9 cellular contexts compared by ENCODE assay signal in genomic region chr3:153210116-153210515, GRCh38. TPM values are rescaled to one million over a fixed set of nuclear protein-coding genes. Genes with fewer than 3 reads are reported as not detected.
DNase-seq lines count a peak whose midpoint lies in the region; ATAC-seq and TF ChIP-seq lines count a peak whose summit lies in the region.
"Had no signal": no experiment of that assay in that cellular context is flagged by ENCODE, and none has a peak within 500 bp of the region (broad histone marks: within the 10 kb centered on the region; RNA-seq: fewer than 3 reads in every experiment).

No MANE protein-coding gene starts in this region.

- no peaks in the 10 kb centered on the region for H3K9me3 ChIP-seq in breast epithelium

- no peaks in the 10 kb centered on the region for H3K36me3 Mint-ChIP-seq in MCF 10A (ENCODE audit: insufficient read depth, unreplicated experiment)

- peaks cover 16% of the 10 kb centered on the region for H3K4me1 Mint-ChIP-seq in MCF 10A (ENCODE audit: insufficient read depth, unreplicated experiment)
- H3K4me1 Mint-ChIP-seq in stimulated activated naive CD8-positive, alpha-beta T cell treated with anti-CD3 and anti-CD28 coated beads, Interleukin-15, amount 100 ng/mL, for 72 hours = peaks cover 14% of the 10 kb centered on the region

- no peak overlapping the region for H3K4me3 ChIP-seq in breast epithelium

- no peak for TF ChIP-seq POLR2A in breast epithelium (IDR thresholded peaks at IDR 0.05)

- H3K9me3 Mint-ChIP-seq in MCF 10A (ENCODE audit: unreplicated experiment) = no peaks in the 10 kb centered on the region
- H3K9me3 Mint-ChIP-seq in stimulated activated naive CD8-positive, alpha-beta T cell treated with anti-CD3 and anti-CD28 coated beads, Interleukin-15, amount 100 ng/mL, for 72 hours = no peaks in the 10 kb centered on the region

- no peak overlapping the region for H3K4me3 Mint-ChIP-seq in MCF 10A (ENCODE audit: unreplicated experiment)
- peak overlapping the region; percentile 7 to 10 for H3K4me3 Mint-ChIP-seq in stimulated activated naive CD8-positive, alpha-beta T cell treated with anti-CD3 and anti-CD28 coated beads, Interleukin-15, amount 100 ng/mL, for 72 hours

- POLR2A ChIA-PET in MCF 10A (lab: Yijun Ruan, JAX) = interaction anchor here (0.7 to 1.1 kb wide), 3 partner anchors 9 to 23 kb away, joined by 4 to 6 read pairs (median 5); no protein-coding TSS in a partner anchor

- H3K27ac ChIP-seq in breast epithelium = no peak overlapping the region

- peak; percentile 56 for ATAC-seq in stimulated activated naive CD8-positive, alpha-beta T cell treated with anti-CD3 and anti-CD28 coated beads, Interleukin-15, amount 100 ng/mL, for 72 hours
- no peak for ATAC-seq in GM21576 (IDR thresholded peaks at IDR 0.05; ENCODE audit: unreplicated experiment)

- H3K27ac Mint-ChIP-seq in MCF 10A (ENCODE audit: low read depth, unreplicated experiment) = no peak overlapping the region
- H3K27ac Mint-ChIP-seq in stimulated activated naive CD8-positive, alpha-beta T cell treated with anti-CD3 and anti-CD28 coated beads, Interleukin-15, amount 100 ng/mL, for 72 hours = peak overlapping the region in 1 of 2 donors; percentile 79

- H3K27me3 ChIP-seq in breast epithelium = no peaks in the 10 kb centered on the region

- CTCF ChIA-PET in MCF 10A (lab: Yijun Ruan, JAX) = interaction anchor here (0.7 to 0.9 kb wide), 3 partner anchors 41 to 495 kb away, joined by 3 read pairs; no protein-coding TSS in a partner anchor

- intact Hi-C loops in MCF 10A (cut with micrococcal nuclease) = no loop called here
- intact Hi-C loops in breast epithelium (cut with DNase I; ENCODE audit: low total_unique reads) = no loop called here

- no peaks in the 10 kb centered on the region for H3K27me3 Mint-ChIP-seq in MCF 10A (ENCODE audit: insufficient read depth, unreplicated experiment)
- no peaks in the 10 kb centered on the region for H3K27me3 Mint-ChIP-seq in stimulated activated naive CD8-positive, alpha-beta T cell treated with anti-CD3 and anti-CD28 coated beads, Interleukin-15, amount 100 ng/mL, for 72 hours

- peak; percentile 34 for DNase-seq in MCF 10A (ENCODE audit: unreplicated experiment)
- no peak for DNase-seq in breast epithelium (ENCODE audit: low spot score in 2 of 2)
- peak; percentile 26 for DNase-seq in RPMI7951 (ENCODE audit: low read depth)
- peak; percentile 64 for DNase-seq in fibroblast of peridontal ligament (ENCODE audit: extremely low read depth)
- DNase-seq in stimulated activated naive CD8-positive, alpha-beta T cell treated with anti-CD3 and anti-CD28 coated beads, Interleukin-15, amount 100 ng/mL, for 72 hours = no peak
- DNase-seq in germinal center (ENCODE audit: low spot score) = no peak
- no peak for DNase-seq in islet precursor cell
- DNase-seq: NCI-H2081 had no signal

- no TSS peak for BruUV-seq in MCF 10A (replicated peaks; lab: Mats Ljungman, UMichigan)

- TF ChIP-seq CTCF in MCF 10A (IDR thresholded peaks at IDR 0.05; ENCODE audit: unreplicated experiment) (no peak), breast epithelium (IDR thresholded peaks at IDR 0.05) (no peak)

- no peaks in the 10 kb centered on the region for H3K4me1 ChIP-seq in breast epithelium

- no peaks in the 10 kb centered on the region for H3K36me3 ChIP-seq in breast epithelium

RNA-seq across cellular contexts. Expression of gene RAP2B, which starts 48.1 kb away (rescaled TPM):
- 15.0 and 19.3 TPM in 2 replicates for total RNA-seq in MCF 10A (2022)
- total RNA-seq in breast epithelium = 10 to 100 TPM in 2 of 3 donors, 1 to 10 TPM in 1; 6.6 to 21.0 (median 13.5) TPM
- 10.0 and 10.3 TPM in 2 replicates for total RNA-seq in RPMI7951 (2014; rRNA removed; shearing (Covaris generic))

Comparison
In these comparisons a context has a peak if more than half of its experiments do, and no peak if none do; other contexts are left out.
1. DNase-seq: peak in MCF 10A (single experiment), RPMI7951 (single experiment) and fibroblast of peridontal ligament (single experiment); none in breast epithelium (0 of 2), stimulated activated naive CD8-positive, alpha-beta T cell treated with anti-CD3 and anti-CD28 coated beads, Interleukin-15, amount 100 ng/mL, for 72 hours (0 of 2), germinal center (single experiment) and islet precursor cell (single experiment).